Comparison of ENCODE assay signal across 34 cellular contexts in genomic region chr11:32418836-32419235, GRCh38. TPM values are rescaled to one million over a fixed set of nuclear protein-coding genes. Genes with fewer than 3 reads are reported as not detected.
DNase-seq lines count a peak whose midpoint lies in the region; ATAC-seq, FAIRE-seq and TF ChIP-seq lines count a peak whose summit lies in the region.
"Had no signal": no experiment of that assay in that cellular context is flagged by ENCODE, and none has a peak within 500 bp of the region (broad histone marks: within the 10 kb centered on the region; RNA-seq: fewer than 3 reads in every experiment).

No MANE protein-coding gene starts in this region.

- in situ Hi-C loops in K562 (cut with MboI) = no loop called here

- peaks cover 29% of the 10 kb centered on the region for H3K4me1 Mint-ChIP-seq in GM23338

- H3F3A ChIP-seq in GM23338 (replicated peaks; ENCODE audit: low read depth) = no peaks in the 10 kb centered on the region

- H3K9ac ChIP-seq in K562 (ENCODE audit: insufficient read depth in 1 of 2, low read depth in 2 of 2, low read length in 2 of 2) (no peak overlapping the region), trophoblast cell (ENCODE audit: low read length) (no peak overlapping the region)

- no peak overlapping the region for H3K4ac ChIP-seq in trophoblast cell (ENCODE audit: low read depth, low read length)

- no peak for ATAC-seq in GM23338
- no peak for ATAC-seq in K562
- ATAC-seq in esophagus mucosa = no peak
- no peak for ATAC-seq in GM21528 (IDR thresholded peaks at IDR 0.05; ENCODE audit: low FRiP score, unreplicated experiment)
- no peak for ATAC-seq in activated CD4-positive, CD25-positive, alpha-beta regulatory T cell treated with anti-CD3 and anti-CD28 coated beads, Interleukin-2, amount 50 U/mL, for 24 hours
- ATAC-seq in heart right ventricle = no peak
- ATAC-seq: activated CD4-positive, alpha-beta T cell treated with anti-CD3 and anti-CD28 coated beads for 36 hours; activated CD8-positive, alpha-beta T cell treated with anti-CD3 and anti-CD28 coated beads, Interleukin-2, amount 10 ng/mL, durations not matched to agents 7 days and 5 days; activated T-helper 17 cell treated with anti-CD3 and anti-CD28 coated beads, Interleukin-2, amount 50 U/mL, for 72 hours; HepG2; pancreas; stimulated activated memory B cell treated with anti-CD40 and anti-IgM and Interleukin-4, amounts not matched to agents 10 μg/mL and 1 μg/mL and 100 μg/mL, for 72 hours had no signal

- WGBS in K562 (ENCODE audit: insufficient coverage, low coverage, missing lambda C conversion rate) = 79% methylated on average over 5 of the region's 5 CpGs
- no CpG with 5 or more reads among the region's 5 CpGs for WGBS in trophoblast cell (ENCODE audit: extremely low coverage, insufficient coverage, insufficient read length)
- 56% methylated on average over 5 of the region's 5 CpGs for WGBS in heart right ventricle, 2 donors

- no peak overlapping the region for H3K4me3 Mint-ChIP-seq in GM23338
- H3K4me3 Mint-ChIP-seq: activated CD4-positive, alpha-beta T cell treated with anti-CD3 and anti-CD28 coated beads for 36 hours; activated CD8-positive, alpha-beta T cell treated with anti-CD3 and anti-CD28 coated beads, Interleukin-2, amount 10 ng/mL, durations not matched to agents 7 days and 5 days; activated naive CD4-positive, alpha-beta T cell treated with anti-CD3 and anti-CD28 coated beads, Interleukin-2, amount 10 ng/mL, durations not matched to agents 7 days and 5 days; activated T-helper 17 cell treated with anti-CD3 and anti-CD28 coated beads, Interleukin-2, amount 50 U/mL, for 72 hours; CD4-positive, CD25-positive, alpha-beta regulatory T cell; immature natural killer cell; neural crest cell; stimulated activated memory B cell treated with anti-CD40 and anti-IgM and Interleukin-4, amounts not matched to agents 10 μg/mL and 1 μg/mL and 100 μg/mL, for 72 hours had no signal

- no peaks in the 10 kb centered on the region for H3K9me3 Mint-ChIP-seq in GM23338
- H3K9me3 Mint-ChIP-seq: activated naive CD4-positive, alpha-beta T cell treated with anti-CD3 and anti-CD28 coated beads, Interleukin-2, amount 10 ng/mL, durations not matched to agents 7 days and 5 days; activated T-helper 17 cell treated with anti-CD3 and anti-CD28 coated beads, Interleukin-2, amount 50 U/mL, for 72 hours; immature natural killer cell; neural crest cell; stimulated activated memory B cell treated with anti-CD40 and anti-IgM and Interleukin-4, amounts not matched to agents 10 μg/mL and 1 μg/mL and 100 μg/mL, for 72 hours had no signal

- H3K23ac ChIP-seq in trophoblast cell (ENCODE audit: low read length) = no peak overlapping the region

- H3K36me3 ChIP-seq in GM23338 (ENCODE audit: insufficient read depth) (no peaks in the 10 kb centered on the region), K562 (ENCODE audit: control insufficient read depth, insufficient read depth, low read length) (peaks cover 75% of the 10 kb centered on the region), trophoblast cell (ENCODE audit: control insufficient read depth in 1 of 2, insufficient read depth in 2 of 2, low read length in 2 of 2) (no peaks in the 10 kb centered on the region), heart right ventricle (peaks cover 0 to 28% (median 0%) of the 10 kb centered on the region in 9 donors)
- H3K36me3 ChIP-seq: pancreas, transverse colon had no signal

- DNase-seq in GM23338 (ENCODE audit: low spot score) (no peak), MV-4-11 (lab: John Stamatoyannopoulos, UW) (peak; percentile 5), K562 (ENCODE audit: extremely low read depth in 1 of 4, low spot score in 3 of 4) (no peak), trophoblast cell (no peak), heart right ventricle (no peak)
- DNase-seq: activated CD4-positive, alpha-beta T cell treated with anti-CD3 and anti-CD28 coated beads for 36 hours; activated CD8-positive, alpha-beta T cell treated with anti-CD3 and anti-CD28 coated beads, Interleukin-2, amount 10 ng/mL, durations not matched to agents 7 days and 5 days; activated naive CD4-positive, alpha-beta T cell treated with anti-CD3 and anti-CD28 coated beads, Interleukin-2, amount 10 ng/mL, durations not matched to agents 7 days and 5 days; amniotic stem cell; Calu3; CD4-positive, CD25-positive, alpha-beta regulatory T cell; H7; immature natural killer cell; Kasumi-1; NCI-H1092 treated with DMSO at 0.1 percent for 48 hours; NCI-H187 treated with DMSO at 0.1 percent for 48 hours; NCI-H2171 treated with DMSO at 0.1 percent for 48 hours; NCI-H526; NK-92 treated with Interleukin-12 subunit alpha and Interleukin-12 subunit beta, amount 100 ng/mL, for 24 hours; pancreas; PC-9; retina; SHP77; transverse colon had no signal

- no peak for FAIRE-seq in K562 (lab: Jason Lieb, UNC)
- FAIRE-seq: endothelial cell of umbilical vein, HepG2, pancreas had no signal

- H3K4me1 ChIP-seq in GM23338 (ENCODE audit: insufficient read depth) (peaks cover 25% of the 10 kb centered on the region), K562 (replicated peaks in 1 of 2; ENCODE audit: control insufficient read depth in 2 of 2, insufficient read depth in 2 of 2, low read length in 2 of 2) (peaks cover 21 to 40% of the 10 kb centered on the region in 2 experiments), trophoblast cell (ENCODE audit: control insufficient read depth in 1 of 2, insufficient read depth in 2 of 2, low read length in 2 of 2) (peaks cover 7 to 8% of the 10 kb centered on the region in 2 experiments), heart right ventricle (peaks cover 0 to 33% (median 19%) of the 10 kb centered on the region in 9 donors)
- H3K4me1 ChIP-seq: pancreas, transverse colon had no signal

- CTCF ChIA-PET in K562 (lab: Yijun Ruan, JAX; ENCODE audit: low intra/inter-chr PET ratio) = no interaction called here

- peak overlapping the region; percentile 59; the same call in 1 of the 2 replicates for H3K4me2 ChIP-seq in GM23338
- no peak overlapping the region for H3K4me2 ChIP-seq in K562 (ENCODE audit: insufficient read depth, low read length)
- H3K4me2 ChIP-seq in trophoblast cell (ENCODE audit: low read length) = no peak overlapping the region
- H3K4me2 ChIP-seq: PC-9 had no signal

- H3K27me3 ChIP-seq in GM23338 (ENCODE audit: insufficient read depth) (peaks cover 20% of the 10 kb centered on the region), K562 (ENCODE audit: control insufficient read depth in 2 of 2, insufficient read depth in 2 of 2, low read length in 2 of 2) (no peaks in the 10 kb centered on the region), trophoblast cell (ENCODE audit: insufficient read depth, low read length) (no peaks in the 10 kb centered on the region), heart right ventricle (peaks cover 0 to 24% (median 3%) of the 10 kb centered on the region in 7 donors)

- H2AFZ ChIP-seq in GM23338 = no peak overlapping the region
- H2AFZ ChIP-seq in K562 (ENCODE audit: low read depth, low read length) = no peak overlapping the region
- H2AFZ ChIP-seq in trophoblast cell (ENCODE audit: insufficient read depth, low read length, poor library complexity) = no peak overlapping the region
- H2AFZ ChIP-seq: PC-9 had no signal

- no peak for TF ChIP-seq POLR2A in K562 (conservative IDR thresholded peaks at IDR 0.05)

- no peak for TF ChIP-seq EP300 in K562 (IDR thresholded peaks at IDR 0.05; ENCODE audit: low read length)

- H3K4me3 ChIP-seq in GM23338 (no peak overlapping the region), K562 (no peak overlapping the region), trophoblast cell (ENCODE audit: low read depth, low read length) (no peak overlapping the region), heart right ventricle (no peak overlapping the region)
- H3K4me3 ChIP-seq: pancreas, PC-9, skin epidermis, transverse colon had no signal

- no peak overlapping the region for H2BK5ac ChIP-seq in trophoblast cell (ENCODE audit: low read depth, low read length, poor library complexity)

- no peak for TF ChIP-seq RAD21 in K562 (CRISPR knock-in tag; conservative IDR thresholded peaks at IDR 0.05 in 1 of 2, IDR thresholded peaks at IDR 0.05 in 1 of 2)

- no peak overlapping the region for H4K91ac ChIP-seq in trophoblast cell (ENCODE audit: low read depth, low read length)

- H3K9me3 ChIP-seq in K562 (replicated peaks; ENCODE audit: control insufficient read depth, insufficient read depth, low read depth, low read length) = no peaks in the 10 kb centered on the region
- H3K9me3 ChIP-seq in trophoblast cell (ENCODE audit: insufficient read depth, low read depth, low read length) = no peaks in the 10 kb centered on the region
- H3K9me3 ChIP-seq in heart right ventricle = no peaks in the 10 kb centered on the region
- H3K9me3 ChIP-seq: pancreas, transverse colon had no signal

- H2AK5ac ChIP-seq in trophoblast cell (ENCODE audit: low read length) = no peak overlapping the region

- H2BK120ac ChIP-seq in trophoblast cell (ENCODE audit: insufficient read depth, low read length, poor library complexity) = no peak overlapping the region

- H3K27ac ChIP-seq in GM23338 (ENCODE audit: low read depth) (no peak overlapping the region), K562 (ENCODE audit: extremely low read depth, low read depth, low read length) (no peak overlapping the region), trophoblast cell (ENCODE audit: low read depth, low read length) (peak overlapping the region; percentile 30), heart right ventricle (no peak overlapping the region)
- H3K27ac ChIP-seq: pancreas, PC-9, skin epidermis, transverse colon had no signal

- intact Hi-C loops in K562 (cut with micrococcal nuclease) (no loop called here), heart right ventricle (cut with DNase I) (no loop called here)

- H3K18ac ChIP-seq in trophoblast cell (ENCODE audit: low read length) = no peak overlapping the region

- no peak overlapping the region for H4K12ac ChIP-seq in trophoblast cell (ENCODE audit: low read depth, low read length)

- H3K79me2 ChIP-seq in GM23338 (replicated peaks; ENCODE audit: insufficient read depth) (no peaks in the 10 kb centered on the region), K562 (ENCODE audit: control insufficient read depth, insufficient read depth, low read length) (peaks cover 51% of the 10 kb centered on the region), trophoblast cell (ENCODE audit: control insufficient read depth, insufficient read depth, low read length, poor library complexity) (no peaks in the 10 kb centered on the region)

- H3K9me2 ChIP-seq in GM23338 (ENCODE audit: insufficient read depth) = 0 out of 2 replicates have a peak, but pooled peaks cover 3% of the 10 kb centered on the region

- H3K9me1 ChIP-seq in K562 (ENCODE audit: control insufficient read depth, insufficient read depth, low read length) = no peaks in the 10 kb centered on the region

- H4K20me1 ChIP-seq in GM23338 (replicated peaks; ENCODE audit: insufficient read depth) (no peaks in the 10 kb centered on the region), K562 (replicated peaks; ENCODE audit: control insufficient read depth, insufficient read depth, low read length) (no peaks in the 10 kb centered on the region)

- H3K27ac Mint-ChIP-seq in GM23338 = no peak overlapping the region
- H3K27ac Mint-ChIP-seq: activated CD4-positive, alpha-beta T cell treated with anti-CD3 and anti-CD28 coated beads for 36 hours; activated CD8-positive, alpha-beta T cell treated with anti-CD3 and anti-CD28 coated beads, Interleukin-2, amount 10 ng/mL, durations not matched to agents 7 days and 5 days; activated naive CD4-positive, alpha-beta T cell treated with anti-CD3 and anti-CD28 coated beads, Interleukin-2, amount 10 ng/mL, durations not matched to agents 7 days and 5 days; activated T-helper 17 cell treated with anti-CD3 and anti-CD28 coated beads, Interleukin-2, amount 50 U/mL, for 72 hours; CD4-positive, CD25-positive, alpha-beta regulatory T cell; immature natural killer cell; stimulated activated memory B cell treated with anti-CD40 and anti-IgM and Interleukin-4, amounts not matched to agents 10 μg/mL and 1 μg/mL and 100 μg/mL, for 72 hours had no signal

- H3K14ac ChIP-seq in trophoblast cell (ENCODE audit: low read length) = no peak overlapping the region

- H3K79me1 ChIP-seq in trophoblast cell (ENCODE audit: low read length) = no peaks in the 10 kb centered on the region

- H2BK12ac ChIP-seq in trophoblast cell (ENCODE audit: low read length) = no peak overlapping the region

- no peak for TF ChIP-seq CTCF in GM23338 (conservative IDR thresholded peaks at IDR 0.05; ENCODE audit: low read depth in 2 of 2)
- TF ChIP-seq CTCF in K562 (IDR thresholded peaks at IDR 0.05 in 2 of 3, conservative IDR thresholded peaks at IDR 0.05 in 1 of 3; ENCODE audit: insufficient read depth in 2 of 3, low read depth in 1 of 3, low read length in 3 of 3) = no peak
- no peak for TF ChIP-seq CTCF in heart right ventricle (IDR thresholded peaks at IDR 0.05)

- H3K36me3 Mint-ChIP-seq in GM23338 (ENCODE audit: low read depth) = no peaks in the 10 kb centered on the region
- H3K36me3 Mint-ChIP-seq: activated naive CD4-positive, alpha-beta T cell treated with anti-CD3 and anti-CD28 coated beads, Interleukin-2, amount 10 ng/mL, durations not matched to agents 7 days and 5 days; CD4-positive, CD25-positive, alpha-beta regulatory T cell; immature natural killer cell; stimulated activated memory B cell treated with anti-CD40 and anti-IgM and Interleukin-4, amounts not matched to agents 10 μg/mL and 1 μg/mL and 100 μg/mL, for 72 hours had no signal

- BruUV-seq in K562 (replicated peaks; lab: Mats Ljungman, UMichigan) = no TSS peak

- no peak overlapping the region for H4K8ac ChIP-seq in trophoblast cell (ENCODE audit: low read depth, low read length)

- POLR2A ChIA-PET in K562 (lab: Yijun Ruan, JAX) = interaction anchor here (0.9 kb wide), 1 partner anchor 39 kb away, joined by 4 read pairs; no protein-coding TSS in a partner anchor

- peaks cover 7% of the 10 kb centered on the region for H3K27me3 Mint-ChIP-seq in GM23338 (ENCODE audit: insufficient read depth, low read depth, poor library complexity)
- H3K27me3 Mint-ChIP-seq: activated T-helper 17 cell treated with anti-CD3 and anti-CD28 coated beads, Interleukin-2, amount 50 U/mL, for 72 hours had no signal

RNA-seq across cellular contexts. Expression of gene WT1, which starts 16.5 kb away (rescaled TPM):
- 0.16 and 0.21 TPM in 2 replicates for total RNA-seq in GM23338 (2014; rRNA removed; shearing (Covaris generic))
- polyA plus RNA-seq in GM23338 (2016; fragmentation: Nextera tagmentation; extraction: Ambion mirVana) = not detected in 2 replicates
- 41.5 and 41.9 TPM in 2 replicates for total RNA-seq in K562 (2011; cell fraction: chromatin; rRNA removed; ENCODE audit: low replicate concordance)
- total RNA-seq in K562 (2011; cell fraction: nucleolus; rRNA removed) = 28.6 and 32.5 TPM in 2 replicates
- total RNA-seq in K562 (2011; cell fraction: nucleoplasm; rRNA removed) = 31.4 and 35.9 TPM in 2 replicates
- 21.3 and 24.3 TPM in 2 replicates for total RNA-seq in K562 (2014; rRNA removed)
- 18.3 and 19.7 TPM in 2 replicates for total RNA-seq in K562 (2014; rRNA removed; fragmentation: Illumina TruSeq; extraction: Trizol)
- 19.4 and 20.2 TPM in 2 replicates for total RNA-seq in K562 (2015; rRNA removed; fragmentation: Illumina TruSeq; extraction: Trizol)
- 27.1 and 29.3 TPM in 2 replicates for total RNA-seq in K562 (2021)
- 19.0 and 24.9 TPM in 2 replicates for polyA plus RNA-seq in K562 (2011; rRNA removed)
- 20.1 and 41.9 TPM in 2 replicates for polyA plus RNA-seq in K562 (2011; cell fraction: cytosol; rRNA removed)
- 31.6 and 45.8 TPM in 2 replicates for polyA plus RNA-seq in K562 (2011; cell fraction: nucleus; rRNA removed)
- polyA plus RNA-seq in K562 (2012) = 30.5 and 31.1 TPM in 2 replicates
- 32.8 and 33.8 TPM in 2 replicates for polyA plus RNA-seq in K562 (2014; fragmentation: Illumina TruSeq; extraction: Trizol)
- 1 to 10 TPM; 7.1 to 7.7 TPM for polyA plus RNA-seq in K562 (2014; fragmentation: Nextera tagmentation; extraction: Ambion mirVana)
- 19.9 and 20.0 TPM in 2 replicates for polyA plus RNA-seq in K562 (2014; rRNA removed)
- polyA minus RNA-seq in K562 (2011; rRNA and poly(A)+ RNA removed) = 24.1 and 25.5 TPM in 2 replicates
- polyA minus RNA-seq in K562 (2011; cell fraction: cytosol; rRNA and poly(A)+ RNA removed) = 34.2 and 39.8 TPM in 2 replicates
- polyA minus RNA-seq in K562 (2011; cell fraction: nucleus; rRNA and poly(A)+ RNA removed) = 21.9 and 22.5 TPM in 2 replicates
- polyA plus RNA-seq in trophoblast cell (2013) = 1.1 and 1.3 TPM in 2 replicates
- total RNA-seq in esophagus mucosa = not detected
- 1 to 10 TPM; 1.9 to 4.6 (median 2.9) TPM for total RNA-seq in heart right ventricle
- 1 to 10 TPM; 1.2 TPM for polyA plus RNA-seq in heart right ventricle
- total RNA-seq: activated CD4-positive, alpha-beta T cell treated with anti-CD3 and anti-CD28 coated beads for 36 hours; activated CD8-positive, alpha-beta T cell treated with anti-CD3 and anti-CD28 coated beads, Interleukin-2, amount 10 ng/mL, durations not matched to agents 7 days and 5 days; activated T-helper 17 cell treated with anti-CD3 and anti-CD28 coated beads, Interleukin-2, amount 50 U/mL, for 72 hours; Calu3; CD4-positive, CD25-positive, alpha-beta regulatory T cell; endothelial cell of umbilical vein; neural crest cell; PC-9 had no signal
- polyA plus RNA-seq: AG04450; CD4-positive, CD25-positive, alpha-beta regulatory T cell; endothelial cell of umbilical vein; immature natural killer cell had no signal
